Comparison of ENCODE assay signal across 2 cellular contexts in genomic region chrX:133913009-133913408, GRCh38.
TF ChIP-seq lines count a peak whose summit lies in the region.

No MANE protein-coding gene starts in this region.

TF ChIP-seq in HepG2, 621 proteins besides CTCF, POLR2A, EP300 and RAD21:
- TF ChIP-seq PCBP2 (optimal IDR thresholded peaks at IDR 0.05; ENCODE audit: low read depth, low read length, poor library complexity, severe bottlenecking) (no peak), EED (CRISPR knock-in tag; IDR thresholded peaks at IDR 0.05) (no peak), ZNF121 (CRISPR knock-in tag; IDR thresholded peaks at IDR 0.05) (no peak), POLR2AphosphoS5 (IDR thresholded peaks at IDR 0.05; ENCODE audit: low read depth, low read length) (peak; percentile 27; the same call in 1 of the 2 replicates)

TF ChIP-seq in H1, 55 proteins besides CTCF, POLR2A, EP300 and RAD21:
- no peak for TF ChIP-seq CTBP2 (IDR thresholded peaks at IDR 0.05; ENCODE audit: borderline replicate concordance, insufficient read depth, insufficient read length, low read length)
